ENCODE assay signal across 25 cellular contexts in the genomic region with DNA sequence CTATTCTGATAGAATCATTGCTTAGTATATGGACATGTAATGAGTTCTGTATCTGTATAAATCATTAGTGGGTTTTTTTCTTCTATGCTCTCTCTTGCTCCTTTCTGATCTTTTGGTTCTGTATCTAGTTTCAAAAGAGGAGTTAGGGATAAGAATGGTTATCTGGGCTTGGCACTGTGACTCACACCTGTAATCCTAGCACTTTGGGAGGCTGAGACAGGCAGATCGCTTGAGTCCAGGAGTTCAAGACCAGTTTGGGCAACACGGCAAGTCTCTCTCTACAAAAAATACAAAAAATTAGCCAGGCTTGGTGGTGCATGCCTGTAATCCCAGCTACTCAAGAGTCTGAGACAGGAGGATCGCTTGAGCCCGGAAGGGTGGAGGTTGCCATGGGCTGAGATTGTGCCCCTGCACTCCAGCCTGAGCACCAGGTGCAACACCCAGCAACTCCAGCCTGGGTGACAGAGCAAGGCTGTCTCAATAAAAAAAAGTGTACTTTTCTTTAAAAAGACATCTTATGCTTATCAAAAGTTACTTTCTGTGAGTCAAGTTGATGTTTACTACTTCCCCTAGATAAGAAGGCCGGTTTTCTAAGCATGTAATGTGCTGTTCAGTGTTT. TPM values are rescaled to one million over a fixed set of nuclear protein-coding genes. Genes with fewer than 3 reads are reported as not detected.
"Had no signal": no experiment of that assay in that cellular context is flagged by ENCODE, and none has a peak within 500 bp of the region (broad histone marks: within the 10 kb centered on the region; RNA-seq: fewer than 3 reads in every experiment).

No MANE protein-coding gene starts in this region.

- H3K4me3 Mint-ChIP-seq: activated CD4-positive, alpha-beta memory T cell treated with anti-CD3 and anti-CD28 coated beads for 36 hours; activated naive CD4-positive, alpha-beta T cell treated with anti-CD3 and anti-CD28 coated beads, Interleukin-2, amount 10 ng/mL, durations not matched to agents 7 days and 5 days; endodermal cell; memory B cell; natural killer cell; stimulated activated effector memory CD8-positive, alpha-beta T cell treated with anti-CD3 and anti-CD28 coated beads, Interleukin-12 subunit alpha, Interleukin-12 subunit beta, amount 100 ng/mL, for 72 hours; stimulated activated naive CD8-positive, alpha-beta T cell treated with anti-CD3 and anti-CD28 coated beads, Interleukin-15, Interleukin-2, amounts not matched to agents 100 ng/mL and 50 ng/mL, for 24 hours; T-helper 2 cell treated with Interferon-gamma antibody and Interleukin-4, amounts not matched to agents 5 μg/mL and 100 μg/mL, for 36 hours had no signal

- H3K27me3 Mint-ChIP-seq: activated CD4-positive, alpha-beta memory T cell treated with anti-CD3 and anti-CD28 coated beads for 36 hours; activated naive CD4-positive, alpha-beta T cell treated with anti-CD3 and anti-CD28 coated beads, Interleukin-2, amount 10 ng/mL, durations not matched to agents 7 days and 5 days; memory B cell; stimulated activated naive CD8-positive, alpha-beta T cell treated with anti-CD3 and anti-CD28 coated beads, Interleukin-15, Interleukin-2, amounts not matched to agents 100 ng/mL and 50 ng/mL, for 24 hours had no signal

- H3K4me1 ChIP-seq: esophagus muscularis mucosa, foreskin keratinocyte had no signal

- H3K9me3 ChIP-seq: esophagus muscularis mucosa, heart left ventricle, thoracic aorta had no signal

- H3K27ac Mint-ChIP-seq: activated CD4-positive, alpha-beta memory T cell treated with anti-CD3 and anti-CD28 coated beads for 36 hours; activated naive CD4-positive, alpha-beta T cell treated with anti-CD3 and anti-CD28 coated beads, Interleukin-2, amount 10 ng/mL, durations not matched to agents 7 days and 5 days; endodermal cell; stimulated activated effector memory CD8-positive, alpha-beta T cell treated with anti-CD3 and anti-CD28 coated beads, Interleukin-12 subunit alpha, Interleukin-12 subunit beta, amount 100 ng/mL, for 72 hours; stimulated activated naive CD8-positive, alpha-beta T cell treated with anti-CD3 and anti-CD28 coated beads, Interleukin-15, Interleukin-2, amounts not matched to agents 100 ng/mL and 50 ng/mL, for 24 hours; T-helper 2 cell treated with Interferon-gamma antibody and Interleukin-4, amounts not matched to agents 5 μg/mL and 100 μg/mL, for 36 hours had no signal

- H3K27ac ChIP-seq: esophagus muscularis mucosa, foreskin keratinocyte, heart left ventricle, thoracic aorta, VCaP had no signal

- DNase-seq: activated CD4-positive, alpha-beta memory T cell treated with anti-CD3 and anti-CD28 coated beads for 36 hours; activated CD4-positive, alpha-beta T cell treated with anti-CD3 and anti-CD28 coated beads for 4 hours; activated effector memory CD4-positive, alpha-beta T cell treated with Interleukin-2 at 50 U/mL for 16 hours; activated naive CD4-positive, alpha-beta T cell treated with anti-CD3 and anti-CD28 coated beads, Interleukin-2, amount 10 ng/mL, durations not matched to agents 7 days and 5 days; activated T-cell treated with anti-CD3 and anti-CD28 coated beads, Interleukin-2, amount 50 U/mL, for 48 hours; amygdala; caudate nucleus; cortex of kidney; endodermal cell; foreskin keratinocyte; heart left ventricle; midbrain; natural killer cell; posterior cingulate gyrus; right cardiac atrium; stimulated activated CD4-positive, alpha-beta T cell treated with anti-CD3 and anti-CD28 coated beads, Interleukin-4, amount 100 ng/mL, for 1 hour; T-helper 1 cell had no signal

- H3K27me3 ChIP-seq: esophagus muscularis mucosa, foreskin keratinocyte, heart left ventricle had no signal

- H3K9me3 Mint-ChIP-seq: activated CD4-positive, alpha-beta memory T cell treated with anti-CD3 and anti-CD28 coated beads for 36 hours; activated naive CD4-positive, alpha-beta T cell treated with anti-CD3 and anti-CD28 coated beads, Interleukin-2, amount 10 ng/mL, durations not matched to agents 7 days and 5 days; endodermal cell; memory B cell; natural killer cell; stimulated activated effector memory CD8-positive, alpha-beta T cell treated with anti-CD3 and anti-CD28 coated beads, Interleukin-12 subunit alpha, Interleukin-12 subunit beta, amount 100 ng/mL, for 72 hours; stimulated activated naive CD8-positive, alpha-beta T cell treated with anti-CD3 and anti-CD28 coated beads, Interleukin-15, Interleukin-2, amounts not matched to agents 100 ng/mL and 50 ng/mL, for 24 hours; T-helper 2 cell treated with Interferon-gamma antibody and Interleukin-4, amounts not matched to agents 5 μg/mL and 100 μg/mL, for 36 hours had no signal

- H3K4me1 Mint-ChIP-seq: endodermal cell, natural killer cell had no signal

- H3K4me3 ChIP-seq: esophagus muscularis mucosa, heart left ventricle, thoracic aorta had no signal

- FAIRE-seq: urothelium cell line had no signal

- ATAC-seq: foreskin keratinocyte; heart left ventricle; natural killer cell; right cardiac atrium; stimulated activated effector memory CD8-positive, alpha-beta T cell treated with anti-CD3 and anti-CD28 coated beads, Interleukin-12 subunit alpha, Interleukin-12 subunit beta, amount 100 ng/mL, for 72 hours had no signal

RNA-seq across cellular contexts. Expression of a gene that starts 27.7 kb away (rescaled TPM):
- total RNA-seq: right cardiac atrium, thoracic aorta had no signal
- polyA plus RNA-seq: heart left ventricle, right cardiac atrium had no signal
